Comparison of ENCODE assay signal across 1 cellular context in genomic region chr9:20024159-20024571, GRCh38.
TF ChIP-seq lines count a peak whose summit lies in the region.

No MANE protein-coding gene starts in this region.

TF ChIP-seq in H1, 55 proteins besides CTCF, POLR2A, EP300 and RAD21 (continued from another document):
- TF ChIP-seq CHD7 (IDR thresholded peaks at IDR 0.05; ENCODE audit: insufficient replicate concordance, low read length) = no peak
- TF ChIP-seq, protein P1, sequence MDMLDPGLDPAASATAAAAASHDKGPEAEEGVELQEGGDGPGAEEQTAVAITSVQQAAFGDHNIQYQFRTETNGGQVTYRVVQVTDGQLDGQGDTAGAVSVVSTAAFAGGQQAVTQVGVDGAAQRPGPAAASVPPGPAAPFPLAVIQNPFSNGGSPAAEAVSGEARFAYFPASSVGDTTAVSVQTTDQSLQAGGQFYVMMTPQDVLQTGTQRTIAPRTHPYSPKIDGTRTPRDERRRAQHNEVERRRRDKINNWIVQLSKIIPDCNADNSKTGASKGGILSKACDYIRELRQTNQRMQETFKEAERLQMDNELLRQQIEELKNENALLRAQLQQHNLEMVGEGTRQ (IDR thresholded peaks at IDR 0.05; ENCODE audit: low read length) = no peak
- TF ChIP-seq SP2 (IDR thresholded peaks at IDR 0.05; ENCODE audit: low read length) = no peak
- TF ChIP-seq NRF1 (IDR thresholded peaks at IDR 0.05; ENCODE audit: low read depth, low read length) = no peak
- no peak for TF ChIP-seq BRCA1 (IDR thresholded peaks at IDR 0.05; ENCODE audit: low read depth, low read length)
- no peak for TF ChIP-seq POU5F1 (IDR thresholded peaks at IDR 0.05; ENCODE audit: low read depth, low read length)
- TF ChIP-seq JUND (IDR thresholded peaks at IDR 0.05; ENCODE audit: low read length) = no peak
- TF ChIP-seq ATF3 (IDR thresholded peaks at IDR 0.05; ENCODE audit: insufficient read depth, low read depth, low read length) = no peak
- no peak for TF ChIP-seq SIN3A (conservative IDR thresholded peaks at IDR 0.05 in 1 of 2, IDR thresholded peaks at IDR 0.05 in 1 of 2; ENCODE audit: low read depth in 1 of 2, low read length in 2 of 2)
- no peak for TF ChIP-seq FOSL1 (IDR thresholded peaks at IDR 0.05; ENCODE audit: insufficient read depth, low read depth, low read length)
- TF ChIP-seq RFX5 (IDR thresholded peaks at IDR 0.05; ENCODE audit: borderline replicate concordance, low read depth, low read length) = no peak
- TF ChIP-seq SP4 (IDR thresholded peaks at IDR 0.05; ENCODE audit: low read length) = no peak
- no peak for TF ChIP-seq MAFK (IDR thresholded peaks at IDR 0.05; ENCODE audit: low read depth, low read length)
- TF ChIP-seq EZH2 (IDR thresholded peaks at IDR 0.05; ENCODE audit: low read depth, low read length, severe bottlenecking) = no peak
TF ChIP-seq in H1: peak in this region for 0.
